ENCODE assay signal across 8 cellular contexts in genomic region chr18:21955757-21956652, GRCh38.
DNase-seq lines count a peak whose midpoint lies in the region; ATAC-seq, FAIRE-seq and TF ChIP-seq lines count a peak whose summit lies in the region.

No MANE protein-coding gene starts in this region.

- ATAC-seq in HG02759 (IDR thresholded peaks at IDR 0.05; ENCODE audit: unreplicated experiment), result peak; percentile 99

- H3K4me2 ChIP-seq in astrocyte (ENCODE audit: low read length), result no peak overlapping the region

- no peak overlapping the region for H3K4me3 Mint-ChIP-seq in astrocyte (ENCODE audit: unreplicated experiment)

- peaks cover 11% of the 10 kb centered on the region for H3K9me3 Mint-ChIP-seq in astrocyte (ENCODE audit: unreplicated experiment)

- H3K4me1 Mint-ChIP-seq in astrocyte (ENCODE audit: low read depth, unreplicated experiment), result no peaks in the 10 kb centered on the region

- H3K9me3 ChIP-seq in astrocyte (ENCODE audit: insufficient read depth, low read depth, low read length), result no peaks in the 10 kb centered on the region

- H3K36me3 Mint-ChIP-seq in astrocyte (ENCODE audit: low read depth, unreplicated experiment), result no peaks in the 10 kb centered on the region

- peak; percentile 94 for FAIRE-seq in astrocyte (lab: Jason Lieb, UNC)

- no peak overlapping the region for H3K27ac ChIP-seq in astrocyte (ENCODE audit: low read depth, low read length)

- no peak overlapping the region for H3K9ac ChIP-seq in astrocyte (ENCODE audit: low read length)

- H2AFZ ChIP-seq in astrocyte (ENCODE audit: low read depth, low read length), result no peak overlapping the region

- H3K4me3 ChIP-seq in astrocyte (ENCODE audit: insufficient read depth, low read depth, low read length), result no peak overlapping the region

- no peaks in the 10 kb centered on the region for H3K36me3 ChIP-seq in astrocyte (ENCODE audit: insufficient read depth, low read length)

- H3K4me1 ChIP-seq in astrocyte (ENCODE audit: insufficient read depth, low read length), result no peaks in the 10 kb centered on the region

- H3K27me3 ChIP-seq in astrocyte (ENCODE audit: insufficient read depth, low read length), result peaks cover 6% of the 10 kb centered on the region

- peak; percentile 99 for TF ChIP-seq CTCF in astrocyte (IDR thresholded peaks at IDR 0.05; ENCODE audit: insufficient read depth, low read depth, low read length)

- H3K79me2 ChIP-seq in astrocyte (ENCODE audit: insufficient read depth, low read length), result no peaks in the 10 kb centered on the region

- H3K27ac Mint-ChIP-seq in astrocyte (ENCODE audit: unreplicated experiment), result no peak overlapping the region

- no peaks in the 10 kb centered on the region for H4K20me1 ChIP-seq in astrocyte (ENCODE audit: insufficient read depth, low read length)

- DNase-seq in NCI-H1436 (lab: John Stamatoyannopoulos, UW), result peak; percentile 47
- DNase-seq in NCI-H1436 treated with DMSO at 0.1 percent for 48 hours (lab: John Stamatoyannopoulos, UW), result no peak
- DNase-seq in NCI-H1105 treated with DMSO at 0.1 percent for 48 hours (lab: John Stamatoyannopoulos, UW), result peak; percentile 49
- peak; percentile 23 for DNase-seq in T1000 (lab: John Stamatoyannopoulos, UW)
- DNase-seq in astrocyte (ENCODE audit: low read depth), result peak; percentile 30
- DNase-seq in hypothalamus (lab: John Stamatoyannopoulos, UW), result peak in 40 of 51 donors; percentile 1 to 79 (median 31)
- peak; percentile 49 for DNase-seq in smooth muscle cell of the brain vasculature (ENCODE audit: low read depth, low spot score)

- peaks cover 3% of the 10 kb centered on the region for H3K27me3 Mint-ChIP-seq in astrocyte (ENCODE audit: low read depth, unreplicated experiment)
